ENCODE assay signal across 8 cellular contexts in genomic region chr15:69413822-69414701, GRCh38. TPM values are rescaled to one million over a fixed set of nuclear protein-coding genes. Genes with fewer than 3 reads are reported as not detected.
DNase-seq lines count a peak whose midpoint lies in the region; ATAC-seq and TF ChIP-seq lines count a peak whose summit lies in the region.

TSS of gene KIF23 (plus strand) at chr15:69414349. CDS start at chr15:69414466, 117 bp downstream.

- no peaks in the 10 kb centered on the region for H3K36me3 ChIP-seq in colonic mucosa

- H3K4me1 ChIP-seq in colonic mucosa: no peaks in the 10 kb centered on the region

- H3K27me3 ChIP-seq in colonic mucosa: no peaks in the 10 kb centered on the region

- peak within 1 kb of the TSS; percentile 69 for H3K27ac Mint-ChIP-seq in activated CD4-positive, alpha-beta T cell treated with anti-CD3 and anti-CD28 coated beads for 36 hours

- peak within 1 kb of the TSS; percentile 85 for H3K4me3 Mint-ChIP-seq in activated CD4-positive, alpha-beta T cell treated with anti-CD3 and anti-CD28 coated beads for 36 hours

- peak within 1 kb of the TSS; percentile 63 to 64 for H3K9ac ChIP-seq in colonic mucosa (ENCODE audit: low read depth in 2 of 2, low read length in 2 of 2)

- intact Hi-C loops in activated CD4-positive, alpha-beta T cell treated with anti-CD3 and anti-CD28 coated beads for 36 hours (cut with DNase I, micrococcal nuclease): loop anchor here (1.0 to 5.0 kb wide), 9 partner anchors 38 to 685 kb away; partner anchors contain the start of genes GLCE (in 2 of the 2) and RPLP1 (in 2 of the 2)
- intact Hi-C loops in colonic mucosa (cut with DNase I): no loop called here

- no peaks in the 10 kb centered on the region for H3K9me3 Mint-ChIP-seq in activated CD4-positive, alpha-beta T cell treated with anti-CD3 and anti-CD28 coated beads for 36 hours (ENCODE audit: low read depth)

- TF ChIP-seq CTCF in colonic mucosa (IDR thresholded peaks at IDR 0.05): no peak

- ATAC-seq in HG03439 (IDR thresholded peaks at IDR 0.05; ENCODE audit: unreplicated experiment): peak; percentile 91
- peak; percentile 95 for ATAC-seq in activated CD4-positive, alpha-beta T cell treated with anti-CD3 and anti-CD28 coated beads for 36 hours

- DNase-seq in Ammon's horn (ENCODE audit: low spot score): peak; percentile 93
- peak; percentile 94 for DNase-seq in NCI-H524 (lab: John Stamatoyannopoulos, UW)
- DNase-seq in activated CD4-positive, alpha-beta T cell treated with anti-CD3 and anti-CD28 coated beads for 36 hours: peak; percentile 96
- peak; percentile 96 for DNase-seq in colonic mucosa
- peak; percentile 96 for DNase-seq in kidney tubule cell (ENCODE audit: low spot score)
- peak; percentile 70 to 85 (median 80) for DNase-seq in stimulated activated CD4-positive, alpha-beta T cell treated with anti-CD3 and anti-CD28 coated beads, Interleukin-1b, Interleukin-23, amount 100 ng/mL, for 24 hours (ENCODE audit: low read depth in 4 of 4, low spot score in 1 of 4)

- H3K4me1 Mint-ChIP-seq in activated CD4-positive, alpha-beta T cell treated with anti-CD3 and anti-CD28 coated beads for 36 hours: peaks cover 13% of the 10 kb centered on the region

- H3K27me3 Mint-ChIP-seq in activated CD4-positive, alpha-beta T cell treated with anti-CD3 and anti-CD28 coated beads for 36 hours: peaks cover 5% of the 10 kb centered on the region

- no peak within 1 kb of the TSS for H3K27ac ChIP-seq in colonic mucosa

- POLR2A ChIA-PET in activated CD4-positive, alpha-beta T cell treated with anti-CD3 and anti-CD28 coated beads for 36 hours (lab: Charles Lee): interaction anchor here (1.0 to 1.8 kb wide), 4 partner anchors 38 to 252 kb away, joined by 3 to 21 read pairs (median 4); partner anchors contain the start of gene RPLP1

- peaks cover 29% of the 10 kb centered on the region for H3K36me3 Mint-ChIP-seq in activated CD4-positive, alpha-beta T cell treated with anti-CD3 and anti-CD28 coated beads for 36 hours (ENCODE audit: low read depth)

- TF ChIP-seq POLR2A in GM19193 (IDR thresholded peaks at IDR 0.05; ENCODE audit: extremely low read depth, insufficient read depth, insufficient read length): peak; percentile 70

- peak within 1 kb of the TSS; percentile 94 for H3K4me3 ChIP-seq in colonic mucosa

- no peaks in the 10 kb centered on the region for H3K9me3 ChIP-seq in colonic mucosa

- CTCF ChIA-PET in activated CD4-positive, alpha-beta T cell treated with anti-CD3 and anti-CD28 coated beads for 36 hours (lab: Charles Lee): interaction anchor here (1.0 kb wide), 2 partner anchors 19 to 48 kb away, joined by 3 to 5 read pairs; no protein-coding TSS in a partner anchor

RNA-seq across cellular contexts. Expression of gene KIF23, which starts in this region (rescaled TPM):
- 10 to 100 TPM; 47.2 to 48.0 TPM for total RNA-seq in activated CD4-positive, alpha-beta T cell treated with anti-CD3 and anti-CD28 coated beads for 36 hours
- total RNA-seq in colonic mucosa: 10 to 100 TPM in 1 of 2 donors, 1 to 10 TPM in 1; 9.5 to 38.3 TPM
